ENCODE assay signal across 8 cellular contexts in genomic region chr12:49347307-49348237, GRCh38. TPM values are rescaled to one million over a fixed set of nuclear protein-coding genes. Genes with fewer than 3 reads are reported as not detected.
DNase-seq lines count a peak whose midpoint lies in the region; ATAC-seq and TF ChIP-seq lines count a peak whose summit lies in the region.

No MANE protein-coding gene starts in this region.

- H3K9me3 Mint-ChIP-seq in Calu3 (ENCODE audit: low read depth, unreplicated experiment) = no peaks in the 10 kb centered on the region
- H3K9me3 Mint-ChIP-seq in activated CD8-positive, alpha-beta T cell treated with anti-CD3 and anti-CD28 coated beads for 36 hours = no peaks in the 10 kb centered on the region

- peak overlapping the region; percentile 80; the same call in 1 of the 2 replicates for H3K27ac ChIP-seq in HEK293 (ENCODE audit: extremely low read depth, low read depth, low read length)
- no peak overlapping the region for H3K27ac ChIP-seq in ectodermal cell (ENCODE audit: insufficient read depth, low read depth, low read length, poor library complexity, severe bottlenecking)

- CTCF ChIA-PET in Calu3 (lab: Charles Lee) (interaction anchor here (0.6 to 2.0 kb wide), 16 partner anchors 11 to 233 kb away, joined by 3 to 17 read pairs (median 6); partner anchors contain the start of genes C1QL4, SPATS2 and TROAP), HEK293 (lab: Yijun Ruan, JAX) (interaction anchor here (0.6 to 6.0 kb wide), 51 partner anchors 10 to 513 kb away, joined by 3 to 96 read pairs (median 4); partner anchors contain the start of genes C1QL4, PRPH, SPATS2 and TROAP)
- CTCF ChIA-PET in activated CD8-positive, alpha-beta T cell treated with anti-CD3 and anti-CD28 coated beads for 36 hours (lab: Charles Lee) = interaction anchor here (0.6 to 6.9 kb wide), 65 partner anchors 9 to 365 kb away, joined by 3 to 145 read pairs (median 4); partner anchors contain the start of genes C1QL4, PRPH, SPATS2 and TROAP

- POLR2A ChIA-PET in HEK293 (lab: Yijun Ruan, JAX) = interaction anchor here (0.6 to 2.9 kb wide), 17 partner anchors 8 to 481 kb away, joined by 3 to 24 read pairs (median 3); partner anchors contain the start of genes C1QL4, SPATS2, TMBIM6 and TROAP
- POLR2A ChIA-PET in activated CD8-positive, alpha-beta T cell treated with anti-CD3 and anti-CD28 coated beads for 36 hours (lab: Charles Lee) = interaction anchor here (0.6 to 2.9 kb wide), 5 partner anchors 18 to 84 kb away, joined by 3 to 13 read pairs (median 4); partner anchors contain the start of gene SPATS2

- H3K36me3 Mint-ChIP-seq in Calu3 (ENCODE audit: insufficient read depth, unreplicated experiment) = peaks cover 20% of the 10 kb centered on the region
- H3K36me3 Mint-ChIP-seq in activated CD8-positive, alpha-beta T cell treated with anti-CD3 and anti-CD28 coated beads for 36 hours (ENCODE audit: low read depth) = no peaks in the 10 kb centered on the region

- peaks cover 81% of the 10 kb centered on the region for H3K27me3 ChIP-seq in ectodermal cell (ENCODE audit: control insufficient read depth, insufficient read depth, low read length, poor library complexity, severe bottlenecking)

- peaks cover 43% of the 10 kb centered on the region for H3K27me3 Mint-ChIP-seq in Calu3 (ENCODE audit: unreplicated experiment)
- H3K27me3 Mint-ChIP-seq in activated CD8-positive, alpha-beta T cell treated with anti-CD3 and anti-CD28 coated beads for 36 hours = peaks cover 62% of the 10 kb centered on the region

- intact Hi-C loops in Calu3 (cut with micrococcal nuclease; ENCODE audit: unreplicated experiment) = no loop called here
- intact Hi-C loops in activated CD8-positive, alpha-beta T cell treated with anti-CD3 and anti-CD28 coated beads for 36 hours (cut with micrococcal nuclease) = no loop called here

- BruUV-seq in Calu3 (replicated peaks; lab: Mats Ljungman, UMichigan) = no TSS peak

- TF ChIP-seq CTCF in Calu3 (IDR thresholded peaks at IDR 0.05; ENCODE audit: unreplicated experiment) (peak; percentile 86), HEK293 (tag by site-specific recombination; IDR thresholded peaks at IDR 0.05) (peak; percentile 97)
- TF ChIP-seq CTCF in activated CD8-positive, alpha-beta T cell treated with anti-CD3 and anti-CD28 coated beads for 36 hours (IDR thresholded peaks at IDR 0.05) = peak; percentile 100

- WGBS in ectodermal cell, 2 experiments = 11 to 12% methylated on average over 37 of the region's 37 CpGs

- H3K4me1 ChIP-seq in HEK293 (ENCODE audit: control insufficient read depth, insufficient read depth, low read length) = peaks cover 21% of the 10 kb centered on the region
- H3K4me1 ChIP-seq in ectodermal cell (ENCODE audit: control insufficient read depth, insufficient read depth, low read length) = peaks cover 21% of the 10 kb centered on the region

- H3K4me3 Mint-ChIP-seq in Calu3 (ENCODE audit: low read depth, unreplicated experiment) = peak overlapping the region; percentile 72
- peak overlapping the region; percentile 65 for H3K4me3 Mint-ChIP-seq in activated CD8-positive, alpha-beta T cell treated with anti-CD3 and anti-CD28 coated beads for 36 hours

- DNase-seq in Calu3 (peak; percentile 89), NCI-H446 treated with DMSO at 0.1 percent for 48 hours (lab: John Stamatoyannopoulos, UW) (peak; percentile 29), medulla oblongata (ENCODE audit: extremely low spot score) (peak; percentile 95)
- DNase-seq in activated CD8-positive, alpha-beta T cell treated with anti-CD3 and anti-CD28 coated beads for 36 hours = peak; percentile 75
- peak; percentile 53 to 66 (median 63) for DNase-seq in stimulated activated CD4-positive, alpha-beta T cell treated with anti-CD3 and anti-CD28 coated beads, TNF-alpha, amount 100 ng/mL, for 4 hours (ENCODE audit: low read depth in 3 of 3)

- peaks cover 24% of the 10 kb centered on the region for H3K4me1 Mint-ChIP-seq in Calu3 (ENCODE audit: low read depth, unreplicated experiment)
- peaks cover 39% of the 10 kb centered on the region for H3K4me1 Mint-ChIP-seq in activated CD8-positive, alpha-beta T cell treated with anti-CD3 and anti-CD28 coated beads for 36 hours (ENCODE audit: low read depth)

- H3K36me3 ChIP-seq in HEK293 (ENCODE audit: control insufficient read depth in 2 of 2, insufficient read depth in 1 of 2, low read length in 2 of 2) (peaks cover 0 to 10% of the 10 kb centered on the region in 2 experiments; a peak in 1 of 3 replicates), ectodermal cell (ENCODE audit: control insufficient read depth, insufficient read depth, low read length) (no peaks in the 10 kb centered on the region)

- H3K4me3 ChIP-seq in HEK293 (ENCODE audit: low read depth, low read length) (peak overlapping the region; percentile 32), ectodermal cell (ENCODE audit: insufficient read depth, low read depth, low read length) (peak overlapping the region; percentile 18)

- H3K9me3 ChIP-seq in HEK293 (ENCODE audit: control insufficient read depth, insufficient read depth, low read depth, low read length) = no peaks in the 10 kb centered on the region
- no peaks in the 10 kb centered on the region for H3K9me3 ChIP-seq in ectodermal cell (ENCODE audit: control insufficient read depth, low read length)

- peak; percentile 59 for ATAC-seq in activated CD8-positive, alpha-beta T cell treated with anti-CD3 and anti-CD28 coated beads for 36 hours
- ATAC-seq in HG03460 (IDR thresholded peaks at IDR 0.05; ENCODE audit: unreplicated experiment) = no peak

- peak overlapping the region; percentile 69 for H3K27ac Mint-ChIP-seq in Calu3 (ENCODE audit: unreplicated experiment)
- H3K27ac Mint-ChIP-seq in activated CD8-positive, alpha-beta T cell treated with anti-CD3 and anti-CD28 coated beads for 36 hours = no peak overlapping the region

TF ChIP-seq in HEK293, 187 proteins besides CTCF, POLR2A, EP300 and RAD21 (continues in another document):
- no peak for TF ChIP-seq ZNF510 (tag by site-specific recombination; IDR thresholded peaks at IDR 0.05; ENCODE audit: insufficient replicate concordance)
- no peak for TF ChIP-seq ZNF302 (tag by site-specific recombination; IDR thresholded peaks at IDR 0.05; ENCODE audit: low read depth)
- no peak for TF ChIP-seq ZNF214 (tag by site-specific recombination; IDR thresholded peaks at IDR 0.05; ENCODE audit: borderline replicate concordance)
- no peak for TF ChIP-seq ZNF626 (tag by site-specific recombination; IDR thresholded peaks at IDR 0.05)
- peak; percentile 70 for TF ChIP-seq ZNF10 (tag by site-specific recombination; IDR thresholded peaks at IDR 0.05)

RNA-seq across cellular contexts. Expression of gene DNAJC22, which starts 0.9 kb away (rescaled TPM):
- 9.6 and 15.7 TPM in 2 replicates for total RNA-seq in Calu3 (2022)
- total RNA-seq in activated CD8-positive, alpha-beta T cell treated with anti-CD3 and anti-CD28 coated beads for 36 hours = under 1 TPM in 1 of 2 experiments, not detected in 1; 0.14 TPM
- 0.31 TPM for polyA plus RNA-seq in ectodermal cell (2013, experiment 1 of 4)
- polyA plus RNA-seq in ectodermal cell (2013, experiment 2 of 4) = 0.20 TPM
- 0.11 TPM for polyA plus RNA-seq in ectodermal cell (2013, experiment 3 of 4)
- 0.16 TPM for polyA plus RNA-seq in ectodermal cell (2013, experiment 4 of 4)

RNA-seq across cellular contexts. Expression of gene C1QL4, which starts 10.6 kb away (rescaled TPM):
- not detected in 2 replicates for total RNA-seq in Calu3 (2022)
- not detected for total RNA-seq in activated CD8-positive, alpha-beta T cell treated with anti-CD3 and anti-CD28 coated beads for 36 hours
- polyA plus RNA-seq in ectodermal cell (2013, experiment 1 of 4) = 0.94 TPM
- polyA plus RNA-seq in ectodermal cell (2013, experiment 2 of 4) = 0.53 TPM
- polyA plus RNA-seq in ectodermal cell (2013, experiment 3 of 4) = 1.2 TPM
- 1.2 TPM for polyA plus RNA-seq in ectodermal cell (2013, experiment 4 of 4)

RNA-seq across cellular contexts. Expression of gene SPATS2, which starts 19.7 kb away (rescaled TPM):
- 23.0 and 23.2 TPM in 2 replicates for total RNA-seq in Calu3 (2022)
- 10 to 100 TPM in 1 of 2 experiments, 1 to 10 TPM in 1; 9.2 to 10.8 TPM for total RNA-seq in activated CD8-positive, alpha-beta T cell treated with anti-CD3 and anti-CD28 coated beads for 36 hours
- 56.6 TPM for polyA plus RNA-seq in ectodermal cell (2013, experiment 1 of 4)
- polyA plus RNA-seq in ectodermal cell (2013, experiment 2 of 4) = 56.0 TPM
- polyA plus RNA-seq in ectodermal cell (2013, experiment 3 of 4) = 43.2 TPM
- polyA plus RNA-seq in ectodermal cell (2013, experiment 4 of 4) = 49.4 TPM

RNA-seq across cellular contexts. Expression of gene TROAP, which starts 24.5 kb away (rescaled TPM):
- total RNA-seq in Calu3 (2022) = 38.5 and 49.8 TPM in 2 replicates
- 10 to 100 TPM; 46.6 to 52.6 TPM for total RNA-seq in activated CD8-positive, alpha-beta T cell treated with anti-CD3 and anti-CD28 coated beads for 36 hours
- polyA plus RNA-seq in ectodermal cell (2013, experiment 1 of 4) = 76.3 TPM
- 70.2 TPM for polyA plus RNA-seq in ectodermal cell (2013, experiment 2 of 4)
- polyA plus RNA-seq in ectodermal cell (2013, experiment 3 of 4) = 63.5 TPM
- polyA plus RNA-seq in ectodermal cell (2013, experiment 4 of 4) = 64.5 TPM

RNA-seq across cellular contexts. Expression of gene PRPH, which starts 52.6 kb away (rescaled TPM):
- not detected in 2 replicates for total RNA-seq in Calu3 (2022)
- not detected for total RNA-seq in activated CD8-positive, alpha-beta T cell treated with anti-CD3 and anti-CD28 coated beads for 36 hours
- polyA plus RNA-seq in ectodermal cell (2013, experiment 1 of 4) = 0.37 TPM
- polyA plus RNA-seq in ectodermal cell (2013, experiment 2 of 4) = 0.36 TPM
- polyA plus RNA-seq in ectodermal cell (2013, experiment 3 of 4) = 0.91 TPM
- 0.81 TPM for polyA plus RNA-seq in ectodermal cell (2013, experiment 4 of 4)

Comparison
In these comparisons a context has a peak if more than half of its experiments do, and no peak if none do; other contexts are left out.
1. DNase-seq: peak in every context shown above with its lines; median percentile 95 in medulla oblongata; 89 in Calu3; 75 in activated CD8-positive, alpha-beta T cell treated with anti-CD3 and anti-CD28 coated beads for 36 hours; 63 in stimulated activated CD4-positive, alpha-beta T cell treated with anti-CD3 and anti-CD28 coated beads, TNF-alpha, amount 100 ng/mL, for 4 hours; 29 in NCI-H446 treated with DMSO at 0.1 percent for 48 hours.